In the genomic region with DNA sequence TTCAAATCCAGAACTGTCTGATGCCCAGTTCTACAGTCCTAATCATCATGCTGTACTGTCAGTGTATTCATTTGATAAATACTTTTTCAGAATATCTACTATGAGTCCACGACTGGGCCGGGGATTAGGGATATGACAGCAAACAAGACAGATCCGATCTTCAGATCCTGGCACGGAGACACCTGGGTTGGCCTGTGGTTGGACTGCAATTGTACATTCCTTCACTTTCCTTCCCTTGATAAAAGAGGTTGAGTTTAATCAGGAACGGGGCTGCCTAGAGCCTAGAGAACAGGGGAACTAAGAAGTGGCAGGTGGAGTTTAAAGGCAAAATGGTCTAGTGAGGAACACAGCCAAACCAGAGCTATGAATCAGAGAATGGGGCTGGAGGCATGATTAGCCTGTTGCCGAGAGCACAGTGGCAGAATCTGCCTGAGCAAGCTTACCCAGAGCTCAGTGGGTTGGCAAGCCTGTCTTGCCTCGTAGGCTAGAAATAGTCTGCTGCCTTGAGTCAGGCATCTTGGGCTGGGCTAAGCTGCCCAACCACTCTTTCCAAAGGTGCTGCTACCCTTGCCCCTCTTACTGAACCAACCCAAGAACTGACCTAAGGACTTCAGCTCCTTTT, we compare ENCODE assay signal across 13 cellular contexts. TPM values are rescaled to one million over a fixed set of nuclear protein-coding genes. Genes with fewer than 3 reads are reported as not detected.
DNase-seq lines count a peak whose midpoint lies in the region; ATAC-seq and TF ChIP-seq lines count a peak whose summit lies in the region.
"Had no signal": no experiment of that assay in that cellular context is flagged by ENCODE, and none has a peak within 500 bp of the region (broad histone marks: within the 10 kb centered on the region; RNA-seq: fewer than 3 reads in every experiment).

No MANE protein-coding gene starts in this region.

- no peak overlapping the region for H3K4me3 ChIP-seq in psoas muscle
- no peak overlapping the region for H3K4me3 ChIP-seq in esophagus muscularis mucosa
- H3K4me3 ChIP-seq: PC-9 had no signal

- H3K4me1 Mint-ChIP-seq in activated T-helper 17 cell treated with anti-CD3 and anti-CD28 coated beads, Interleukin-2, amount 50 U/mL, for 72 hours: no peaks in the 10 kb centered on the region

- no peaks in the 10 kb centered on the region for H3K4me1 ChIP-seq in psoas muscle
- H3K4me1 ChIP-seq in esophagus muscularis mucosa: peaks cover 0 to 15% (median 12%) of the 10 kb centered on the region in 4 donors

- no peak for ATAC-seq in activated T-helper 17 cell treated with anti-CD3 and anti-CD28 coated beads, Interleukin-2, amount 50 U/mL, for 72 hours (replicated peaks)
- ATAC-seq in esophagus mucosa (peak; percentile 97), psoas muscle (peak; percentile 83 to 93 (median 88)), HG03354 (IDR thresholded peaks at IDR 0.05; ENCODE audit: poor library complexity, severe bottlenecking, unreplicated experiment) (no peak)
- ATAC-seq: naive thymus-derived CD8-positive, alpha-beta T cell had no signal

- H3K36me3 ChIP-seq in psoas muscle (ENCODE audit: insufficient read depth in 1 of 2, low read depth in 1 of 2): peaks cover 3 to 48% of the 10 kb centered on the region in 2 donors
- H3K36me3 ChIP-seq in esophagus muscularis mucosa: peaks cover 0 to 49% (median 40%) of the 10 kb centered on the region in 4 donors

- TF ChIP-seq POLR2A in esophagus muscularis mucosa (IDR thresholded peaks at IDR 0.05; ENCODE audit: low read depth): no peak

- no peaks in the 10 kb centered on the region for H3K9me3 Mint-ChIP-seq in activated T-helper 17 cell treated with anti-CD3 and anti-CD28 coated beads, Interleukin-2, amount 50 U/mL, for 72 hours

- no peak for TF ChIP-seq EP300 in esophagus muscularis mucosa (IDR thresholded peaks at IDR 0.05)

- in situ Hi-C loops in G401 (cut with HindIII; ENCODE audit: low sequenced_read_pairs): no loop called here

- peak overlapping the region; percentile 4 for H3K27ac Mint-ChIP-seq in activated T-helper 17 cell treated with anti-CD3 and anti-CD28 coated beads, Interleukin-2, amount 50 U/mL, for 72 hours
- H3K27ac Mint-ChIP-seq: naive thymus-derived CD8-positive, alpha-beta T cell; stimulated activated naive CD8-positive, alpha-beta T cell treated with anti-CD3 and anti-CD28 coated beads, Interleukin-15, Interleukin-2, amounts not matched to agents 100 ng/mL and 50 ng/mL, for 24 hours had no signal

- H3K4me3 Mint-ChIP-seq in activated T-helper 17 cell treated with anti-CD3 and anti-CD28 coated beads, Interleukin-2, amount 50 U/mL, for 72 hours: no peak overlapping the region
- H3K4me3 Mint-ChIP-seq: naive thymus-derived CD8-positive, alpha-beta T cell; stimulated activated naive CD8-positive, alpha-beta T cell treated with anti-CD3 and anti-CD28 coated beads, Interleukin-15, Interleukin-2, amounts not matched to agents 100 ng/mL and 50 ng/mL, for 24 hours had no signal

- H3K27me3 ChIP-seq in psoas muscle (ENCODE audit: insufficient read depth in 3 of 3, low read length in 2 of 3) (no peaks in the 10 kb centered on the region), esophagus muscularis mucosa (no peaks in the 10 kb centered on the region)

- DNase-seq in G401 (ENCODE audit: low spot score) (peak; percentile 51), psoas muscle (peak in 1 of 2 donors; percentile 34), GM20000 (ENCODE audit: low spot score) (no peak), esophagus muscularis mucosa (ENCODE audit: extremely low spot score) (no peak), NCI-H345 treated with DMSO at 0.1 percent for 48 hours (lab: John Stamatoyannopoulos, UW; ENCODE audit: unreplicated experiment) (no peak)
- DNase-seq: Calu3; naive thymus-derived CD8-positive, alpha-beta T cell; NCI-H2081; PC-9 had no signal

- peaks cover 72% of the 10 kb centered on the region for H3K36me3 Mint-ChIP-seq in activated T-helper 17 cell treated with anti-CD3 and anti-CD28 coated beads, Interleukin-2, amount 50 U/mL, for 72 hours (ENCODE audit: low read depth)

- TF ChIP-seq CTCF in psoas muscle (IDR thresholded peaks at IDR 0.05) (no peak), GM20000 (IDR thresholded peaks at IDR 0.05; ENCODE audit: extremely low read depth, missing control alignments) (no peak), esophagus muscularis mucosa (IDR thresholded peaks at IDR 0.05) (no peak)

- H3K27ac ChIP-seq in psoas muscle (peak overlapping the region; percentile 54), esophagus muscularis mucosa (replicated peaks in 1 of 4) (no peak overlapping the region)
- H3K27ac ChIP-seq: PC-9 had no signal

- intact Hi-C loops in psoas muscle (cut with DNase I): no loop called here
- intact Hi-C loops in esophagus muscularis mucosa (cut with DNase I): no loop called here

- H3K9me3 ChIP-seq in psoas muscle: no peaks in the 10 kb centered on the region
- H3K9me3 ChIP-seq in esophagus muscularis mucosa: no peaks in the 10 kb centered on the region

- 78 to 80% (median 78%) methylated on average over 7 of the region's 7 CpGs for WGBS in psoas muscle, 3 donors
- WGBS in esophagus muscularis mucosa: 91% methylated on average over 7 of the region's 7 CpGs

- no peaks in the 10 kb centered on the region for H3K27me3 Mint-ChIP-seq in activated T-helper 17 cell treated with anti-CD3 and anti-CD28 coated beads, Interleukin-2, amount 50 U/mL, for 72 hours
- H3K27me3 Mint-ChIP-seq: naive thymus-derived CD8-positive, alpha-beta T cell; stimulated activated naive CD8-positive, alpha-beta T cell treated with anti-CD3 and anti-CD28 coated beads, Interleukin-15, Interleukin-2, amounts not matched to agents 100 ng/mL and 50 ng/mL, for 24 hours had no signal

RNA-seq across cellular contexts. Expression of a gene that starts 38.1 kb away (rescaled TPM):
- 0.18 and 0.27 TPM in 2 replicates for total RNA-seq in G401 (2014; rRNA removed; shearing (Covaris generic))
- 1 to 10 TPM in 1 of 2 donors, under 1 TPM in 1; 0.64 to 1.1 TPM for total RNA-seq in activated T-helper 17 cell treated with anti-CD3 and anti-CD28 coated beads, Interleukin-2, amount 50 U/mL, for 72 hours
- total RNA-seq in esophagus mucosa (0.40 TPM), psoas muscle (1 to 10 TPM in 1 of 4 donors, under 1 TPM in 3; 0.12 to 1.0 (median 0.36) TPM), esophagus muscularis mucosa (1 to 10 TPM in 2 of 4 donors, under 1 TPM in 2; 0.66 to 2.6 (median 1.1) TPM)
- under 1 TPM; 0.31 to 0.55 (median 0.35) TPM for polyA plus RNA-seq in psoas muscle
- polyA plus RNA-seq: naive thymus-derived CD8-positive, alpha-beta T cell had no signal

Comparison
In these comparisons a context has a peak if more than half of its experiments do, and no peak if none do; other contexts are left out.
1. ATAC-seq: peak in esophagus mucosa (single experiment) and psoas muscle (4 of 4); none in activated T-helper 17 cell treated with anti-CD3 and anti-CD28 coated beads, Interleukin-2, amount 50 U/mL, for 72 hours (single experiment) and HG03354 (single experiment).